Comparison of ENCODE assay signal across 15 cellular contexts in genomic region chr11:11940551-11940950, GRCh38.
A peak's percentile ranks its signal among the peaks of the same experiment; 100 is the strongest.
DNase-seq lines count a peak whose midpoint lies in the region; ATAC-seq, FAIRE-seq and TF ChIP-seq lines count a peak whose summit lies in the region.
"Had no signal": no experiment of that assay in that cellular context is flagged by ENCODE, and none has a peak within 500 bp of the region (broad histone marks: within the 10 kb centered on the region; RNA-seq: fewer than 3 reads in every experiment).

No MANE protein-coding gene starts in this region.

- H3K27me3 ChIP-seq in HUES48 (ENCODE audit: control insufficient read depth, insufficient read depth, low read length) (no peaks in the 10 kb centered on the region), Karpas-422 (ENCODE audit: low read length) (no peaks in the 10 kb centered on the region)
- H3K27me3 ChIP-seq: BE2C had no signal

- H3K4me3 Mint-ChIP-seq in activated T-helper 1 cell treated with anti-CD3 and anti-CD28 coated beads, Interleukin-12 subunit alpha, Interleukin-12 subunit beta, Interleukin-2, Interleukin-4 antibody, amounts not matched to agents 30 ng/mL and 10 ng/mL and 1 ng/mL, durations not matched to agents 14 hours and 24 hours and 36 hours: no peak overlapping the region
- H3K4me3 Mint-ChIP-seq in mesothelial cell of epicardium: no peak overlapping the region
- H3K4me3 Mint-ChIP-seq: CD8-positive, alpha-beta T cell had no signal

- H3K4me1 Mint-ChIP-seq in activated T-helper 1 cell treated with anti-CD3 and anti-CD28 coated beads, Interleukin-12 subunit alpha, Interleukin-12 subunit beta, Interleukin-2, Interleukin-4 antibody, amounts not matched to agents 30 ng/mL and 10 ng/mL and 1 ng/mL, durations not matched to agents 14 hours and 24 hours and 36 hours (ENCODE audit: low read depth): no peaks in the 10 kb centered on the region
- H3K4me1 Mint-ChIP-seq in mesothelial cell of epicardium: peaks cover 22% of the 10 kb centered on the region

- ATAC-seq in GM18498 (IDR thresholded peaks at IDR 0.05; ENCODE audit: unreplicated experiment) (no peak), GM18873 (IDR thresholded peaks at IDR 0.05; ENCODE audit: low FRiP score, unreplicated experiment) (no peak)
- ATAC-seq: CD8-positive, alpha-beta T cell had no signal

- intact Hi-C loops in activated T-helper 1 cell treated with anti-CD3 and anti-CD28 coated beads, Interleukin-12 subunit alpha, Interleukin-12 subunit beta, Interleukin-2, Interleukin-4 antibody, amounts not matched to agents 30 ng/mL and 10 ng/mL and 1 ng/mL, durations not matched to agents 14 hours and 24 hours and 36 hours (cut with micrococcal nuclease): no loop called here

- H3K4me1 ChIP-seq in HUES48 (ENCODE audit: control insufficient read depth, insufficient read depth, low read length) (no peaks in the 10 kb centered on the region), Karpas-422 (ENCODE audit: low read length) (no peaks in the 10 kb centered on the region)
- H3K4me1 ChIP-seq: BE2C had no signal

- no peak for TF ChIP-seq POLR2A in GM12892 (IDR thresholded peaks at IDR 0.05; ENCODE audit: low read depth, low read length)

- 0 out of 2 replicates have a peak, but pooled peaks cover 7% of the 10 kb centered on the region for H3K79me2 ChIP-seq in Karpas-422 (ENCODE audit: low read length)

- H3K27ac Mint-ChIP-seq in activated T-helper 1 cell treated with anti-CD3 and anti-CD28 coated beads, Interleukin-12 subunit alpha, Interleukin-12 subunit beta, Interleukin-2, Interleukin-4 antibody, amounts not matched to agents 30 ng/mL and 10 ng/mL and 1 ng/mL, durations not matched to agents 14 hours and 24 hours and 36 hours: peak overlapping the region; percentile 16
- H3K27ac Mint-ChIP-seq in mesothelial cell of epicardium: peak overlapping the region; percentile 28
- H3K27ac Mint-ChIP-seq: CD8-positive, alpha-beta T cell had no signal

- H3K36me3 ChIP-seq in HUES48 (ENCODE audit: control insufficient read depth, insufficient read depth, low read length) (peaks cover 72% of the 10 kb centered on the region), Karpas-422 (ENCODE audit: insufficient read depth, low read length) (peaks cover 40% of the 10 kb centered on the region; the same call in 1 of the 2 replicates)
- H3K36me3 ChIP-seq: BE2C had no signal

- H3K27ac ChIP-seq in HUES48 (ENCODE audit: low read depth, low read length) (peak overlapping the region; percentile 9), Karpas-422 (ENCODE audit: low read length) (no peak overlapping the region)

- no peaks in the 10 kb centered on the region for H3K9me3 Mint-ChIP-seq in activated T-helper 1 cell treated with anti-CD3 and anti-CD28 coated beads, Interleukin-12 subunit alpha, Interleukin-12 subunit beta, Interleukin-2, Interleukin-4 antibody, amounts not matched to agents 30 ng/mL and 10 ng/mL and 1 ng/mL, durations not matched to agents 14 hours and 24 hours and 36 hours
- H3K9me3 Mint-ChIP-seq in mesothelial cell of epicardium: no peaks in the 10 kb centered on the region
- H3K9me3 Mint-ChIP-seq: CD8-positive, alpha-beta T cell had no signal

- H3K36me3 Mint-ChIP-seq in activated T-helper 1 cell treated with anti-CD3 and anti-CD28 coated beads, Interleukin-12 subunit alpha, Interleukin-12 subunit beta, Interleukin-2, Interleukin-4 antibody, amounts not matched to agents 30 ng/mL and 10 ng/mL and 1 ng/mL, durations not matched to agents 14 hours and 24 hours and 36 hours (ENCODE audit: low read depth): peaks cover 40% of the 10 kb centered on the region
- peaks cover 45% of the 10 kb centered on the region for H3K36me3 Mint-ChIP-seq in mesothelial cell of epicardium

- H4K20me1 ChIP-seq in Karpas-422 (ENCODE audit: insufficient read depth, low read depth, low read length): no peaks in the 10 kb centered on the region

- no peaks in the 10 kb centered on the region for H3K27me3 Mint-ChIP-seq in activated T-helper 1 cell treated with anti-CD3 and anti-CD28 coated beads, Interleukin-12 subunit alpha, Interleukin-12 subunit beta, Interleukin-2, Interleukin-4 antibody, amounts not matched to agents 30 ng/mL and 10 ng/mL and 1 ng/mL, durations not matched to agents 14 hours and 24 hours and 36 hours (ENCODE audit: insufficient read depth)
- H3K27me3 Mint-ChIP-seq in mesothelial cell of epicardium (ENCODE audit: low read depth): no peaks in the 10 kb centered on the region

- no peaks in the 10 kb centered on the region for H3K9me3 ChIP-seq in HUES48 (ENCODE audit: control insufficient read depth, insufficient read depth, low read length)
- no peaks in the 10 kb centered on the region for H3K9me3 ChIP-seq in Karpas-422 (ENCODE audit: low read length)
- H3K9me3 ChIP-seq: BE2C had no signal

- no peak overlapping the region for H2AFZ ChIP-seq in Karpas-422 (ENCODE audit: low read length)

- H3K9me2 ChIP-seq in Karpas-422 (replicated peaks; ENCODE audit: insufficient read depth, low read length): no peaks in the 10 kb centered on the region

- DNase-seq in GM12892 (ENCODE audit: insufficient read length) (no peak), mesothelial cell of epicardium (ENCODE audit: low spot score in 2 of 2, unreplicated experiment in 2 of 2) (no peak), Karpas-422 (no peak)
- DNase-seq in activated T-helper 1 cell treated with anti-CD3 and anti-CD28 coated beads, Interleukin-12 subunit alpha, Interleukin-12 subunit beta, Interleukin-2, Interleukin-4 antibody, amounts not matched to agents 30 ng/mL and 10 ng/mL and 1 ng/mL, durations not matched to agents 14 hours and 24 hours and 36 hours (ENCODE audit: low spot score): no peak
- DNase-seq: BE2C; CD8-positive, alpha-beta T cell; NCI-H1436; NCI-H2107; NCI-H446 treated with DMSO at 0.1 percent for 48 hours; NCI-H82; SHP77 treated with DMSO at 0.1 percent for 48 hours had no signal

- no peak overlapping the region for H3K4me2 ChIP-seq in Karpas-422 (ENCODE audit: low read depth, low read length, poor library complexity, severe bottlenecking)

- FAIRE-seq in GM12892 (lab: Jason Lieb, UNC): peak; percentile 68
- FAIRE-seq: RCC 7860 had no signal

- H3K4me3 ChIP-seq in HUES48 (ENCODE audit: low read depth, low read length) (no peak overlapping the region), Karpas-422 (ENCODE audit: low read length) (no peak overlapping the region)

- TF ChIP-seq CTCF in mesothelial cell of epicardium (IDR thresholded peaks at IDR 0.05; ENCODE audit: unreplicated experiment): no peak

- H3K9ac ChIP-seq in HUES48 (ENCODE audit: low read depth, low read length) (no peak overlapping the region), Karpas-422 (ENCODE audit: low read length) (no peak overlapping the region)
